In genomic region chr13:29752175-29752574, GRCh38 we compare ENCODE assay signal across 14 cellular contexts.
A peak's percentile ranks its signal among the peaks of the same experiment; 100 is the strongest.
DNase-seq lines count a peak whose midpoint lies in the region; ATAC-seq and TF ChIP-seq lines count a peak whose summit lies in the region.
"Had no signal": no experiment of that assay in that cellular context is flagged by ENCODE, and none has a peak within 500 bp of the region (broad histone marks: within the 10 kb centered on the region; RNA-seq: fewer than 3 reads in every experiment).

No MANE protein-coding gene starts in this region.

- H3K9me3 Mint-ChIP-seq in WTC11: no peaks in the 10 kb centered on the region
- H3K9me3 Mint-ChIP-seq: IgD-negative memory B cell had no signal

- no peaks in the 10 kb centered on the region for H3K9me3 ChIP-seq in OCI-LY7 (ENCODE audit: low read length)
- H3K9me3 ChIP-seq: BE2C had no signal

- peak; percentile 19 for ATAC-seq in left ventricle myocardium superior
- no peak for ATAC-seq in WTC11
- ATAC-seq: HCT116 had no signal

- intact Hi-C loops in left ventricle myocardium superior (cut with micrococcal nuclease): no loop called here
- intact Hi-C loops in cardiac septum (cut with DNase I): no loop called here
- intact Hi-C loops in OCI-LY7 (cut with micrococcal nuclease; ENCODE audit: unreplicated experiment): no loop called here

- H3K9me2 ChIP-seq in OCI-LY7 (ENCODE audit: insufficient read depth, low read length): no peaks in the 10 kb centered on the region

- BruUV-seq in OCI-LY7 (replicated peaks; lab: Mats Ljungman, UMichigan): no TSS peak

- H3K36me3 Mint-ChIP-seq in WTC11: no peaks in the 10 kb centered on the region
- H3K36me3 Mint-ChIP-seq: CD4-positive, alpha-beta memory T cell had no signal

- no peaks in the 10 kb centered on the region for H3K27me3 Mint-ChIP-seq in WTC11 (ENCODE audit: low read depth)

- CTCF ChIA-PET in HEK293T (lab: Yijun Ruan, JAX): no interaction called here
- CTCF ChIA-PET in WTC11 (lab: Charles Lee): no interaction called here
- CTCF ChIA-PET in OCI-LY7 (lab: Charles Lee; ENCODE audit: unreplicated experiment): no interaction called here

- no peaks in the 10 kb centered on the region for H3K79me2 ChIP-seq in OCI-LY7 (ENCODE audit: insufficient read depth, low read depth, low read length)

- H3K4me2 ChIP-seq in OCI-LY7 (ENCODE audit: low read length): no peak overlapping the region

- H3K4me3 Mint-ChIP-seq in WTC11: no peak overlapping the region
- H3K4me3 Mint-ChIP-seq: CD4-positive, alpha-beta memory T cell; IgD-negative memory B cell had no signal

- DNase-seq in left ventricle myocardium superior (no peak), cardiac septum (ENCODE audit: low spot score) (no peak), HEK293T (ENCODE audit: extremely low spot score) (no peak), kidney tubule cell (ENCODE audit: low spot score) (peak; percentile 50), WTC11 (ENCODE audit: low spot score) (no peak), OCI-LY7 (ENCODE audit: low spot score) (no peak)
- DNase-seq in activated CD4-positive, CD25-positive, alpha-beta regulatory T cell (lab: John Stamatoyannopoulos, UW): no peak
- DNase-seq: BE2C; CD4-positive, alpha-beta memory T cell; DND-41; GF-D8 had no signal

- H3K36me3 ChIP-seq in OCI-LY7 (ENCODE audit: insufficient read depth, low read length): no peaks in the 10 kb centered on the region
- H3K36me3 ChIP-seq: BE2C had no signal

- POLR2A ChIA-PET in HEK293T (lab: Yijun Ruan, JAX): no interaction called here
- POLR2A ChIA-PET in WTC11 (lab: Charles Lee): interaction anchor here (0.7 kb wide), 1 partner anchor 218 kb away, joined by 4 read pairs; no protein-coding TSS in a partner anchor
- POLR2A ChIA-PET in OCI-LY7 (lab: Charles Lee): interaction anchor here (0.7 to 1.2 kb wide), 2 partner anchors 8 to 11 kb away, joined by 3 read pairs; no protein-coding TSS in a partner anchor

- no peak overlapping the region for H2AFZ ChIP-seq in OCI-LY7 (ENCODE audit: low read length)

- H3K27ac Mint-ChIP-seq in WTC11: no peak overlapping the region
- H3K27ac Mint-ChIP-seq: CD4-positive, alpha-beta memory T cell; IgD-negative memory B cell had no signal

- TF ChIP-seq CTCF in WTC11 (IDR thresholded peaks at IDR 0.05): no peak
- no peak for TF ChIP-seq CTCF in OCI-LY7 (conservative IDR thresholded peaks at IDR 0.05; ENCODE audit: low read length)

- H4K20me1 ChIP-seq in OCI-LY7 (ENCODE audit: insufficient read depth, low read length): no peaks in the 10 kb centered on the region

- no peak overlapping the region for H3K27ac ChIP-seq in OCI-LY7 (ENCODE audit: low read depth, low read length, poor library complexity, severe bottlenecking)
- H3K27ac ChIP-seq: C4-2B had no signal

- peaks cover 15% of the 10 kb centered on the region for H3K4me1 Mint-ChIP-seq in WTC11
- H3K4me1 Mint-ChIP-seq: CD4-positive, alpha-beta memory T cell had no signal

- no peaks in the 10 kb centered on the region for H3K4me1 ChIP-seq in OCI-LY7 (ENCODE audit: insufficient read depth, low read length, poor library complexity, severe bottlenecking)

- H3K4me3 ChIP-seq in OCI-LY7 (ENCODE audit: low read depth, low read length, poor library complexity, severe bottlenecking): no peak overlapping the region

TF ChIP-seq in HEK293T, 16 proteins besides CTCF, POLR2A, EP300 and RAD21:
- TF ChIP-seq PKNOX1 (IDR thresholded peaks at IDR 0.05): peak; percentile 25; the same call in 1 of the 2 replicates
- TF ChIP-seq ZNF384 (IDR thresholded peaks at IDR 0.05): no peak

TF ChIP-seq in WTC11, 78 proteins besides CTCF, POLR2A, EP300 and RAD21:
- TF ChIP-seq PRRX2 (CRISPR knock-in tag; IDR thresholded peaks at IDR 0.05) (no peak), USF1 (CRISPR knock-in tag; IDR thresholded peaks at IDR 0.05) (no peak), ESRRA (CRISPR knock-in tag; IDR thresholded peaks at IDR 0.05; ENCODE audit: borderline replicate concordance) (no peak), NR2C2 (CRISPR knock-in tag; IDR thresholded peaks at IDR 0.05) (no peak), SP1 (CRISPR knock-in tag; conservative IDR thresholded peaks at IDR 0.05) (no peak), CBFB (CRISPR knock-in tag; IDR thresholded peaks at IDR 0.05; ENCODE audit: low read depth) (no peak), ELF4 (CRISPR knock-in tag; IDR thresholded peaks at IDR 0.05; ENCODE audit: low read depth) (no peak), ZNF317 (CRISPR knock-in tag; IDR thresholded peaks at IDR 0.05; ENCODE audit: borderline replicate concordance, low read depth) (no peak), NR1H2 (CRISPR knock-in tag; IDR thresholded peaks at IDR 0.05) (no peak), AR (CRISPR knock-in tag; IDR thresholded peaks at IDR 0.05) (no peak)
